9 cellular contexts compared by ENCODE assay signal in the genomic region with DNA sequence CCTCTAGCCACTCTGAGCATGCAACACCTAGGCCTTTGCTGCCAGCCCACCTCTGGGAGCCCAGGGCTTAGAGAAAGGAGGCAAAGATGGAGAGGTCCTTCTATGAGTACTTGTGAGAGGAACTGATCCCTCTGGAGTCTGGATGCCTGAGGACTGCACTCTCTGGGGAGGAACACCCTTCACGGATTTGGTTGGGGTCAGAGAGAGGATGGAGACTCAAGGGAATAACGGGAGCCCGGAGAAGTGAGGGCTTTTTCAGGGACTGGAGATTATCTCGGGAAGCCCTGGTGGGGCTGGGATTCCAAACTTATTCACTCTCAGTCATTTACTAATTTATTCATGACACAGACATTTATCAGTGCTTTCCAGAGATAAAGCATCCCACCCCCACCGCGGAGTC. TPM values are rescaled to one million over a fixed set of nuclear protein-coding genes. Genes with fewer than 3 reads are reported as not detected.
DNase-seq lines count a peak whose midpoint lies in the region; ATAC-seq and TF ChIP-seq lines count a peak whose summit lies in the region.
"Had no signal": no experiment of that assay in that cellular context is flagged by ENCODE, and none has a peak within 500 bp of the region (broad histone marks: within the 10 kb centered on the region; RNA-seq: fewer than 3 reads in every experiment).

No MANE protein-coding gene starts in this region.

- no peak for ATAC-seq in CD4-positive, alpha-beta T cell (ENCODE audit: poor library complexity)

- H3K4me3 ChIP-seq in OCI-LY7 (ENCODE audit: low read depth, low read length, poor library complexity, severe bottlenecking), result peak overlapping the region; percentile 81

- no peaks in the 10 kb centered on the region for H4K20me1 ChIP-seq in OCI-LY7 (ENCODE audit: insufficient read depth, low read length)

- POLR2A ChIA-PET in CD4-positive, alpha-beta T cell (lab: Charles Lee), result interaction anchor here (0.6 to 1.8 kb wide), 9 partner anchors 12 to 263 kb away, joined by 3 to 36 read pairs (median 4); a partner anchor contains a TSS
- POLR2A ChIA-PET in OCI-LY7 (lab: Charles Lee), result no interaction called here

- H3K4me1 Mint-ChIP-seq in CD4-positive, alpha-beta T cell (ENCODE audit: low read depth), result peaks cover 12% of the 10 kb centered on the region
- H3K4me1 Mint-ChIP-seq in endothelial cell (ENCODE audit: unreplicated experiment) (peaks cover 22% of the 10 kb centered on the region), osteocyte (ENCODE audit: unreplicated experiment) (peaks cover 17% of the 10 kb centered on the region)

- H3K4me3 Mint-ChIP-seq in CD4-positive, alpha-beta T cell, result peak overlapping the region; percentile 90
- H3K4me3 Mint-ChIP-seq in endothelial cell (ENCODE audit: unreplicated experiment) (peak overlapping the region; percentile 85), osteocyte (ENCODE audit: unreplicated experiment) (peak overlapping the region; percentile 57)

- H3K9me2 ChIP-seq in OCI-LY7 (ENCODE audit: insufficient read depth, low read length), result no peaks in the 10 kb centered on the region

- H2AFZ ChIP-seq in OCI-LY7 (ENCODE audit: low read length), result no peak overlapping the region; the same call in 1 of the 2 replicates

- intact Hi-C loops in CD4-positive, alpha-beta T cell (cut with DNase I, micrococcal nuclease), result loop anchor here (1.0 to 10.0 kb wide), 6 partner anchors 64 to 226 kb away; a partner anchor contains a TSS
- intact Hi-C loops in OCI-LY7 (cut with micrococcal nuclease; ENCODE audit: unreplicated experiment), result loop anchor here (1.0 kb wide), 2 partner anchors 58 to 65 kb away; a partner anchor contains a TSS

- H3K9me3 Mint-ChIP-seq in CD4-positive, alpha-beta T cell, result no peaks in the 10 kb centered on the region
- H3K9me3 Mint-ChIP-seq in endothelial cell (ENCODE audit: unreplicated experiment) (no peaks in the 10 kb centered on the region), osteocyte (ENCODE audit: unreplicated experiment) (no peaks in the 10 kb centered on the region)

- DNase-seq in CD4-positive, alpha-beta T cell, result no peak
- DNase-seq in OCI-LY7 (ENCODE audit: low spot score) (no peak), endothelial cell (ENCODE audit: low spot score) (no peak), osteocyte (ENCODE audit: extremely low spot score, unreplicated experiment) (no peak), occipital lobe (lab: John Stamatoyannopoulos, UW) (no peak), mucosa of gallbladder (ENCODE audit: low spot score) (no peak), NCI-H2107 (lab: John Stamatoyannopoulos, UW) (no peak)
- no peak for DNase-seq in effector CD8-positive, alpha-beta T cell (lab: John Stamatoyannopoulos, UW)

- no peak for TF ChIP-seq CTCF in CD4-positive, alpha-beta T cell (IDR thresholded peaks at IDR 0.05)
- TF ChIP-seq CTCF in OCI-LY7 (conservative IDR thresholded peaks at IDR 0.05; ENCODE audit: low read length) (no peak), endothelial cell (IDR thresholded peaks at IDR 0.05; ENCODE audit: unreplicated experiment) (no peak), osteocyte (IDR thresholded peaks at IDR 0.05) (no peak)

- no peaks in the 10 kb centered on the region for H3K27me3 Mint-ChIP-seq in CD4-positive, alpha-beta T cell
- peaks cover 17% of the 10 kb centered on the region for H3K27me3 Mint-ChIP-seq in endothelial cell (ENCODE audit: unreplicated experiment)
- no peaks in the 10 kb centered on the region for H3K27me3 Mint-ChIP-seq in osteocyte (ENCODE audit: unreplicated experiment)

- no peaks in the 10 kb centered on the region for H3K9me3 ChIP-seq in CD4-positive, alpha-beta T cell (ENCODE audit: control insufficient read depth, low read length)
- H3K9me3 ChIP-seq in OCI-LY7 (ENCODE audit: low read length), result no peaks in the 10 kb centered on the region

- H3K27me3 ChIP-seq in CD4-positive, alpha-beta T cell (ENCODE audit: control insufficient read depth, insufficient read depth, low read length), result no peaks in the 10 kb centered on the region

- H3K79me2 ChIP-seq in OCI-LY7 (ENCODE audit: insufficient read depth, low read depth, low read length), result peaks cover 14% of the 10 kb centered on the region

- H3K27ac Mint-ChIP-seq in CD4-positive, alpha-beta T cell, result peak overlapping the region; percentile 61
- H3K27ac Mint-ChIP-seq in endothelial cell (ENCODE audit: unreplicated experiment) (no peak overlapping the region), osteocyte (ENCODE audit: unreplicated experiment) (peak overlapping the region; percentile 56)

- peak overlapping the region; percentile 71 for H3K27ac ChIP-seq in CD4-positive, alpha-beta T cell (ENCODE audit: low read depth, low read length)
- H3K27ac ChIP-seq in OCI-LY7 (ENCODE audit: low read depth, low read length, poor library complexity, severe bottlenecking), result no peak overlapping the region

- no TSS peak for BruUV-seq in OCI-LY7 (replicated peaks; lab: Mats Ljungman, UMichigan)

- H3K4me2 ChIP-seq in OCI-LY7 (ENCODE audit: low read length), result peak overlapping the region; percentile 40; the same call in 1 of the 2 replicates

- H3K36me3 Mint-ChIP-seq in CD4-positive, alpha-beta T cell (ENCODE audit: low read depth), result no peaks in the 10 kb centered on the region
- no peaks in the 10 kb centered on the region for H3K36me3 Mint-ChIP-seq in endothelial cell (ENCODE audit: low read depth, unreplicated experiment)
- no peaks in the 10 kb centered on the region for H3K36me3 Mint-ChIP-seq in osteocyte (ENCODE audit: unreplicated experiment)

- H3K36me3 ChIP-seq in OCI-LY7 (ENCODE audit: insufficient read depth, low read length), result peaks cover 22% of the 10 kb centered on the region

- peaks cover 9% of the 10 kb centered on the region for H3K4me1 ChIP-seq in OCI-LY7 (ENCODE audit: insufficient read depth, low read length, poor library complexity, severe bottlenecking)

- CTCF ChIA-PET in CD4-positive, alpha-beta T cell (lab: Charles Lee), result interaction anchor here (0.6 to 2.9 kb wide), 29 partner anchors 12 to 1889 kb away, joined by 3 to 50 read pairs (median 3); a partner anchor contains a TSS
- CTCF ChIA-PET in OCI-LY7 (lab: Charles Lee; ENCODE audit: unreplicated experiment), result no interaction called here

RNA-seq across cellular contexts. Expression of a gene that starts 0.4 kb away (rescaled TPM):
- not detected for total RNA-seq in CD4-positive, alpha-beta T cell
- total RNA-seq in OCI-LY7 (2014; rRNA removed; shearing (Covaris generic)), result not detected in 2 replicates
- total RNA-seq in OCI-LY7 (2022) (not detected in 2 replicates), endothelial cell (ENCODE audit: unreplicated experiment) (not detected), osteocyte (not detected in 2 replicates), occipital lobe (not detected), mucosa of gallbladder (not detected)
- total RNA-seq: M059J had no signal

RNA-seq across cellular contexts. Expression of a gene that starts 0.5 kb away (rescaled TPM):
- 1 to 10 TPM; 5.0 to 6.6 TPM for total RNA-seq in CD4-positive, alpha-beta T cell
- total RNA-seq in OCI-LY7 (2014; rRNA removed; shearing (Covaris generic)), result 60.0 and 63.6 TPM in 2 replicates
- total RNA-seq in OCI-LY7 (2022) (33.0 and 42.8 TPM in 2 replicates), endothelial cell (ENCODE audit: unreplicated experiment) (17.9 TPM), osteocyte (26.8 and 28.6 TPM in 2 replicates), occipital lobe (8.0 TPM), mucosa of gallbladder (28.1 TPM)

RNA-seq across cellular contexts. Expression of a gene that starts 2.4 kb away (rescaled TPM):
- not detected for total RNA-seq in CD4-positive, alpha-beta T cell
- not detected in 2 replicates for total RNA-seq in OCI-LY7 (2014; rRNA removed; shearing (Covaris generic))
- not detected in 2 replicates for total RNA-seq in OCI-LY7 (2022)
- not detected for total RNA-seq in endothelial cell (ENCODE audit: unreplicated experiment)
- total RNA-seq in osteocyte, result not detected in 2 replicates
- total RNA-seq in occipital lobe, result not detected
- total RNA-seq in mucosa of gallbladder, result 0.29 TPM
- total RNA-seq: M059J had no signal

RNA-seq across cellular contexts. Expression of a gene that starts 8.1 kb away (rescaled TPM):
- total RNA-seq in CD4-positive, alpha-beta T cell, result 1 to 10 TPM; 2.3 to 3.6 TPM
- total RNA-seq in OCI-LY7 (2014; rRNA removed; shearing (Covaris generic)), result 0.77 and 2.5 TPM in 2 replicates
- total RNA-seq in OCI-LY7 (2022) (2.5 and 2.7 TPM in 2 replicates), endothelial cell (ENCODE audit: unreplicated experiment) (10.0 TPM), osteocyte (0.89 and 1.1 TPM in 2 replicates), occipital lobe (3.1 TPM), mucosa of gallbladder (36.0 TPM)

RNA-seq across cellular contexts. Expression of a gene that starts 10.3 kb away (rescaled TPM):
- total RNA-seq in CD4-positive, alpha-beta T cell, result not detected
- not detected in 2 replicates for total RNA-seq in OCI-LY7 (2014; rRNA removed; shearing (Covaris generic))
- 0.11 TPM in 1 of 2 replicates, not detected in the other for total RNA-seq in OCI-LY7 (2022)
- 13.5 TPM for total RNA-seq in endothelial cell (ENCODE audit: unreplicated experiment)
- not detected in 2 replicates for total RNA-seq in osteocyte
- total RNA-seq in occipital lobe, result 0.47 TPM
- total RNA-seq in mucosa of gallbladder, result 2.8 TPM
- total RNA-seq: M059J had no signal
